In the genomic region with DNA sequence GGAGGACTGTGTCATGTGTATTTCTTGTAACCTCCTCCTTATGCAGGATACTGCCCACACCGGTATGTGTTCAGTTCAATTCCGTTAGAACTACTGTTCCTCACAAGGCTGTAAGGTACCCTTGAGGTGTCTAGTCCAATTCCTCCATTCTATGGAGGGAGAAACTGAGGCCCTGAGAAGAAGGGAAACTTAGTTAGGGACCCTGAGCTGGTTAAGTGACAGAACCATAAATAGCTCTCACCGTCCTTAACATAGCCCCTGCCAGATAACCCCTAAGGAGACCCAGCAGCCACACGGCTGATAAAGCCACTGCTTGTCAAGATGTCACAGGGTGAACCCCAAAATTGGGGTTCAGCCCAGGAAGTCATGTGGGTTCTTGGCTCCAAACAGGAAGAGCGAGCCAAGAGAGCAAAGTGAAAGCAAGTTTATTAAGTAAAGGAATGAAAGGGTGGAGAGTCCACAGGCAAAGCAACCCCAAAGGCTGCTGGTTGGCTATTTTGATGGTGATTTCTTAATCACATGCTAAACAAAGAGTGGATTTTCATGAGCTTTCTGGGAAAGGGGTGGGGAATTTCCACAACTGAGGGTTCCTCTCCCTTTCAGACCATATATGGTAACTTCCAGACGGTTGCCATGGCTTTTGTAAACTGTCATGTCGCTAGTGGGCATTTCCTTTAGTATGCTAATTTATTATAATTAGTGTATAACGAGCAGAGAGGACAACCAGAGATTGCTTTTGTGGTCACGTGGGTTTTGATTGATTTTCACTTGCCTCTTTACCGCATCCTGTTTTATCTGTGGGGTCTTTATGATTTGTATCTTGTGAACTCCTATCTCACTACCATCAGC, we compare ENCODE assay signal across 1 cellular context.
TF ChIP-seq lines count a peak whose summit lies in the region.

No MANE protein-coding gene starts in this region.

TF ChIP-seq in GM12878, 131 proteins besides CTCF, POLR2A, EP300 and RAD21 (continued from another document):
- TF ChIP-seq SPI1 (IDR thresholded peaks at IDR 0.05; ENCODE audit: borderline replicate concordance, insufficient read depth, low read depth, low read length) (peak; percentile 41; the same call in 1 of the 2 replicates), CBX5 (IDR thresholded peaks at IDR 0.05; ENCODE audit: low read depth) (no peak), SREBF1 (IDR thresholded peaks at IDR 0.05; ENCODE audit: low read length) (no peak), PAX5 (IDR thresholded peaks at IDR 0.05; ENCODE audit: borderline replicate concordance, low read depth, low read length) (0 out of 2 replicates have a peak, but pooled peaks have one; percentile 6), IRF4 (IDR thresholded peaks at IDR 0.05; ENCODE audit: low read depth, low read length) (no peak), SRF (IDR thresholded peaks at IDR 0.05; ENCODE audit: low read depth in 2 of 2, low read length in 2 of 2) (peak; percentile 94 to 99), FOXK2 (IDR thresholded peaks at IDR 0.05) (no peak), ZSCAN29 (IDR thresholded peaks at IDR 0.05) (no peak), HCFC1 (IDR thresholded peaks at IDR 0.05; ENCODE audit: low read length) (no peak), CBX3 (IDR thresholded peaks at IDR 0.05; ENCODE audit: borderline replicate concordance, low read depth) (no peak), ZNF384 (IDR thresholded peaks at IDR 0.05; ENCODE audit: borderline replicate concordance, low read depth, low read length) (no peak), MEF2A (IDR thresholded peaks at IDR 0.05; ENCODE audit: insufficient read depth, low read depth, low read length) (no peak), ESRRA (IDR thresholded peaks at IDR 0.05; ENCODE audit: low read length) (no peak), SUZ12 (IDR thresholded peaks at IDR 0.05; ENCODE audit: unreplicated experiment) (no peak), SMC3 (IDR thresholded peaks at IDR 0.05; ENCODE audit: borderline replicate concordance, low read length) (no peak), TCF3 (IDR thresholded peaks at IDR 0.05; ENCODE audit: borderline replicate concordance, insufficient read depth, low read depth, low read length) (no peak), SMARCA5 (IDR thresholded peaks at IDR 0.05) (peak; percentile 20; the same call in 1 of the 2 replicates), ZBED1 (IDR thresholded peaks at IDR 0.05; ENCODE audit: borderline replicate concordance) (no peak), FOS (IDR thresholded peaks at IDR 0.05; ENCODE audit: borderline replicate concordance, extremely low read depth, insufficient read length) (no peak), NBN (IDR thresholded peaks at IDR 0.05) (0 out of 2 replicates have a peak, but pooled peaks have one; percentile 12), KAT2A (conservative IDR thresholded peaks at IDR 0.05; ENCODE audit: control insufficient read depth, low read depth, low read length) (no peak), EZH2 (IDR thresholded peaks at IDR 0.05; ENCODE audit: borderline replicate concordance, control insufficient read depth, low read depth, low read length) (no peak), POU2F2 (IDR thresholded peaks at IDR 0.05; ENCODE audit: borderline replicate concordance, low read depth, low read length) (peak; percentile 72; the same call in 1 of the 3 replicates), ZNF24 (IDR thresholded peaks at IDR 0.05) (no peak), BRCA1 (IDR thresholded peaks at IDR 0.05; ENCODE audit: low read depth, low read length) (no peak), HDAC6 (IDR thresholded peaks at IDR 0.05; ENCODE audit: unreplicated experiment) (no peak), TCF7 (IDR thresholded peaks at IDR 0.05; ENCODE audit: borderline replicate concordance) (no peak), MEF2B (IDR thresholded peaks at IDR 0.05; ENCODE audit: partially characterized antibody, poor library complexity, severe bottlenecking) (peak; percentile 33), JUNB (IDR thresholded peaks at IDR 0.05) (no peak; the same call in 1 of the 2 replicates), TAF1 (IDR thresholded peaks at IDR 0.05; ENCODE audit: borderline replicate concordance, low read depth, low read length) (peak; percentile 48; the same call in 1 of the 2 replicates)
- TF ChIP-seq, protein P1, sequence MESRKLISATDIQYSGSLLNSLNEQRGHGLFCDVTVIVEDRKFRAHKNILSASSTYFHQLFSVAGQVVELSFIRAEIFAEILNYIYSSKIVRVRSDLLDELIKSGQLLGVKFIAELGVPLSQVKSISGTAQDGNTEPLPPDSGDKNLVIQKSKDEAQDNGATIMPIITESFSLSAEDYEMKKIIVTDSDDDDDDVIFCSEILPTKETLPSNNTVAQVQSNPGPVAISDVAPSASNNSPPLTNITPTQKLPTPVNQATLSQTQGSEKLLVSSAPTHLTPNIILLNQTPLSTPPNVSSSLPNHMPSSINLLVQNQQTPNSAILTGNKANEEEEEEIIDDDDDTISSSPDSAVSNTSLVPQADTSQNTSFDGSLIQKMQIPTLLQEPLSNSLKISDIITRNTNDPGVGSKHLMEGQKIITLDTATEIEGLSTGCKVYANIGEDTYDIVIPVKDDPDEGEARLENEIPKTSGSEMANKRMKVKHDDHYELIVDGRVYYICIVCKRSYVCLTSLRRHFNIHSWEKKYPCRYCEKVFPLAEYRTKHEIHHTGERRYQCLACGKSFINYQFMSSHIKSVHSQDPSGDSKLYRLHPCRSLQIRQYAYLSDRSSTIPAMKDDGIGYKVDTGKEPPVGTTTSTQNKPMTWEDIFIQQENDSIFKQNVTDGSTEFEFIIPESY (IDR thresholded peaks at IDR 0.05): no peak
- TF ChIP-seq, protein P2, sequence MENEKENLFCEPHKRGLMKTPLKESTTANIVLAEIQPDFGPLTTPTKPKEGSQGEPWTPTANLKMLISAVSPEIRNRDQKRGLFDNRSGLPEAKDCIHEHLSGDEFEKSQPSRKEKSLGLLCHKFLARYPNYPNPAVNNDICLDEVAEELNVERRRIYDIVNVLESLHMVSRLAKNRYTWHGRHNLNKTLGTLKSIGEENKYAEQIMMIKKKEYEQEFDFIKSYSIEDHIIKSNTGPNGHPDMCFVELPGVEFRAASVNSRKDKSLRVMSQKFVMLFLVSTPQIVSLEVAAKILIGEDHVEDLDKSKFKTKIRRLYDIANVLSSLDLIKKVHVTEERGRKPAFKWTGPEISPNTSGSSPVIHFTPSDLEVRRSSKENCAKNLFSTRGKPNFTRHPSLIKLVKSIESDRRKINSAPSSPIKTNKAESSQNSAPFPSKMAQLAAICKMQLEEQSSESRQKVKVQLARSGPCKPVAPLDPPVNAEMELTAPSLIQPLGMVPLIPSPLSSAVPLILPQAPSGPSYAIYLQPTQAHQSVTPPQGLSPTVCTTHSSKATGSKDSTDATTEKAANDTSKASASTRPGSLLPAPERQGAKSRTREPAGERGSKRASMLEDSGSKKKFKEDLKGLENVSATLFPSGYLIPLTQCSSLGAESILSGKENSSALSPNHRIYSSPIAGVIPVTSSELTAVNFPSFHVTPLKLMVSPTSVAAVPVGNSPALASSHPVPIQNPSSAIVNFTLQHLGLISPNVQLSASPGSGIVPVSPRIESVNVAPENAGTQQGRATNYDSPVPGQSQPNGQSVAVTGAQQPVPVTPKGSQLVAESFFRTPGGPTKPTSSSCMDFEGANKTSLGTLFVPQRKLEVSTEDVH (IDR thresholded peaks at IDR 0.05; ENCODE audit: low read depth, partially characterized antibody): no peak
- TF ChIP-seq, protein P3, sequence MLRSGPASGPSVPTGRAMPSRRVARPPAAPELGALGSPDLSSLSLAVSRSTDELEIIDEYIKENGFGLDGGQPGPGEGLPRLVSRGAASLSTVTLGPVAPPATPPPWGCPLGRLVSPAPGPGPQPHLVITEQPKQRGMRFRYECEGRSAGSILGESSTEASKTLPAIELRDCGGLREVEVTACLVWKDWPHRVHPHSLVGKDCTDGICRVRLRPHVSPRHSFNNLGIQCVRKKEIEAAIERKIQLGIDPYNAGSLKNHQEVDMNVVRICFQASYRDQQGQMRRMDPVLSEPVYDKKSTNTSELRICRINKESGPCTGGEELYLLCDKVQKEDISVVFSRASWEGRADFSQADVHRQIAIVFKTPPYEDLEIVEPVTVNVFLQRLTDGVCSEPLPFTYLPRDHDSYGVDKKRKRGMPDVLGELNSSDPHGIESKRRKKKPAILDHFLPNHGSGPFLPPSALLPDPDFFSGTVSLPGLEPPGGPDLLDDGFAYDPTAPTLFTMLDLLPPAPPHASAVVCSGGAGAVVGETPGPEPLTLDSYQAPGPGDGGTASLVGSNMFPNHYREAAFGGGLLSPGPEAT (IDR thresholded peaks at IDR 0.05; ENCODE audit: low read depth): peak; percentile 89
- TF ChIP-seq, protein P4, sequence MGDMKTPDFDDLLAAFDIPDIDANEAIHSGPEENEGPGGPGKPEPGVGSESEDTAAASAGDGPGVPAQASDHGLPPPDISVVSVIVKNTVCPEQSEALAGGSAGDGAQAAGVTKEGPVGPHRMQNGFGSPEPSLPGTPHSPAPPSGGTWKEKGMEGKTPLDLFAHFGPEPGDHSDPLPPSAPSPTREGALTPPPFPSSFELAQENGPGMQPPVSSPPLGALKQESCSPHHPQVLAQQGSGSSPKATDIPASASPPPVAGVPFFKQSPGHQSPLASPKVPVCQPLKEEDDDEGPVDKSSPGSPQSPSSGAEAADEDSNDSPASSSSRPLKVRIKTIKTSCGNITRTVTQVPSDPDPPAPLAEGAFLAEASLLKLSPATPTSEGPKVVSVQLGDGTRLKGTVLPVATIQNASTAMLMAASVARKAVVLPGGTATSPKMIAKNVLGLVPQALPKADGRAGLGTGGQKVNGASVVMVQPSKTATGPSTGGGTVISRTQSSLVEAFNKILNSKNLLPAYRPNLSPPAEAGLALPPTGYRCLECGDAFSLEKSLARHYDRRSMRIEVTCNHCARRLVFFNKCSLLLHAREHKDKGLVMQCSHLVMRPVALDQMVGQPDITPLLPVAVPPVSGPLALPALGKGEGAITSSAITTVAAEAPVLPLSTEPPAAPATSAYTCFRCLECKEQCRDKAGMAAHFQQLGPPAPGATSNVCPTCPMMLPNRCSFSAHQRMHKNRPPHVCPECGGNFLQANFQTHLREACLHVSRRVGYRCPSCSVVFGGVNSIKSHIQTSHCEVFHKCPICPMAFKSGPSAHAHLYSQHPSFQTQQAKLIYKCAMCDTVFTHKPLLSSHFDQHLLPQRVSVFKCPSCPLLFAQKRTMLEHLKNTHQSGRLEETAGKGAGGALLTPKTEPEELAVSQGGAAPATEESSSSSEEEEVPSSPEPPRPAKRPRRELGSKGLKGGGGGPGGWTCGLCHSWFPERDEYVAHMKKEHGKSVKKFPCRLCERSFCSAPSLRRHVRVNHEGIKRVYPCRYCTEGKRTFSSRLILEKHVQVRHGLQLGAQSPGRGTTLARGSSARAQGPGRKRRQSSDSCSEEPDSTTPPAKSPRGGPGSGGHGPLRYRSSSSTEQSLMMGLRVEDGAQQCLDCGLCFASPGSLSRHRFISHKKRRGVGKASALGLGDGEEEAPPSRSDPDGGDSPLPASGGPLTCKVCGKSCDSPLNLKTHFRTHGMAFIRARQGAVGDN (IDR thresholded peaks at IDR 0.05): no peak
TF ChIP-seq in GM12878: peak in this region for 28.
